19 cellular contexts compared by ENCODE assay signal in genomic region chr11:121512468-121513465, GRCh38.
DNase-seq lines count a peak whose midpoint lies in the region; ATAC-seq and TF ChIP-seq lines count a peak whose summit lies in the region.
"Had no signal": no experiment of that assay in that cellular context is flagged by ENCODE, and none has a peak within 500 bp of the region (broad histone marks: within the 10 kb centered on the region; RNA-seq: fewer than 3 reads in every experiment).

No MANE protein-coding gene starts in this region.

- H3K4me1 ChIP-seq in tibial artery: peaks cover 0 to 24% (median 16%) of the 10 kb centered on the region in 4 donors
- H3K4me1 ChIP-seq: colonic mucosa had no signal

- peak overlapping the region; percentile 68 for H3K27ac Mint-ChIP-seq in activated naive CD4-positive, alpha-beta T cell treated with anti-CD3 and anti-CD28 coated beads, Interleukin-2, amount 50 U/mL, for 24 hours
- H3K27ac Mint-ChIP-seq in activated CD8-positive, alpha-beta T cell treated with anti-CD3 and anti-CD28 coated beads, Interleukin-2, amount 10 ng/mL, durations not matched to agents 7 days and 5 days: peak overlapping the region; percentile 58
- H3K27ac Mint-ChIP-seq: stimulated activated naive B cell treated with anti-CD40 and anti-IgM and Interleukin-4, amounts not matched to agents 10 μg/mL and 1 μg/mL and 100 μg/mL, for 72 hours had no signal

- no peaks in the 10 kb centered on the region for H3K27me3 Mint-ChIP-seq in activated naive CD4-positive, alpha-beta T cell treated with anti-CD3 and anti-CD28 coated beads, Interleukin-2, amount 50 U/mL, for 24 hours
- no peaks in the 10 kb centered on the region for H3K27me3 Mint-ChIP-seq in activated CD8-positive, alpha-beta T cell treated with anti-CD3 and anti-CD28 coated beads, Interleukin-2, amount 10 ng/mL, durations not matched to agents 7 days and 5 days (ENCODE audit: low read depth)
- H3K27me3 Mint-ChIP-seq: IgD-negative memory B cell; stimulated activated naive B cell treated with anti-CD40 and anti-IgM and Interleukin-4, amounts not matched to agents 10 μg/mL and 1 μg/mL and 100 μg/mL, for 72 hours had no signal

- CTCF ChIA-PET in activated CD8-positive, alpha-beta T cell treated with anti-CD3 and anti-CD28 coated beads, Interleukin-2, amount 10 ng/mL, durations not matched to agents 7 days and 5 days (lab: Charles Lee): interaction anchor here (0.8 to 1.1 kb wide), 2 partner anchors 11 to 95 kb away, joined by 3 read pairs; no protein-coding TSS in a partner anchor

- no peaks in the 10 kb centered on the region for H3K9me3 Mint-ChIP-seq in activated naive CD4-positive, alpha-beta T cell treated with anti-CD3 and anti-CD28 coated beads, Interleukin-2, amount 50 U/mL, for 24 hours
- no peaks in the 10 kb centered on the region for H3K9me3 Mint-ChIP-seq in activated CD8-positive, alpha-beta T cell treated with anti-CD3 and anti-CD28 coated beads, Interleukin-2, amount 10 ng/mL, durations not matched to agents 7 days and 5 days (ENCODE audit: insufficient read depth)
- H3K9me3 Mint-ChIP-seq: IgD-negative memory B cell had no signal

- H3K36me3 Mint-ChIP-seq in activated naive CD4-positive, alpha-beta T cell treated with anti-CD3 and anti-CD28 coated beads, Interleukin-2, amount 50 U/mL, for 24 hours: peaks cover 38% of the 10 kb centered on the region
- peaks cover 78% of the 10 kb centered on the region for H3K36me3 Mint-ChIP-seq in activated CD8-positive, alpha-beta T cell treated with anti-CD3 and anti-CD28 coated beads, Interleukin-2, amount 10 ng/mL, durations not matched to agents 7 days and 5 days (ENCODE audit: low read depth)

- H3K9me3 ChIP-seq in tibial artery: no peaks in the 10 kb centered on the region
- H3K9me3 ChIP-seq: colonic mucosa had no signal

- POLR2A ChIA-PET in activated CD8-positive, alpha-beta T cell treated with anti-CD3 and anti-CD28 coated beads, Interleukin-2, amount 10 ng/mL, durations not matched to agents 7 days and 5 days (lab: Charles Lee): interaction anchor here (0.9 kb wide), 1 partner anchor 45 kb away, joined by 4 read pairs; no protein-coding TSS in a partner anchor

- no peak overlapping the region for H3K4me3 Mint-ChIP-seq in activated naive CD4-positive, alpha-beta T cell treated with anti-CD3 and anti-CD28 coated beads, Interleukin-2, amount 50 U/mL, for 24 hours
- no peak overlapping the region for H3K4me3 Mint-ChIP-seq in activated CD8-positive, alpha-beta T cell treated with anti-CD3 and anti-CD28 coated beads, Interleukin-2, amount 10 ng/mL, durations not matched to agents 7 days and 5 days
- H3K4me3 Mint-ChIP-seq: stimulated activated naive B cell treated with anti-CD40 and anti-IgM and Interleukin-4, amounts not matched to agents 10 μg/mL and 1 μg/mL and 100 μg/mL, for 72 hours had no signal

- no peak for TF ChIP-seq CTCF in tibial artery (IDR thresholded peaks at IDR 0.05)
- TF ChIP-seq CTCF in omental fat pad (IDR thresholded peaks at IDR 0.05): no peak

- no peaks in the 10 kb centered on the region for H3K36me3 ChIP-seq in tibial artery
- H3K36me3 ChIP-seq: colonic mucosa had no signal

- H3K4me3 ChIP-seq in tibial artery: no peak overlapping the region
- H3K4me3 ChIP-seq: colonic mucosa had no signal

- peak; percentile 43 for ATAC-seq in activated CD8-positive, alpha-beta T cell treated with anti-CD3 and anti-CD28 coated beads, Interleukin-2, amount 10 ng/mL, durations not matched to agents 7 days and 5 days
- ATAC-seq in omental fat pad (ENCODE audit: low FRiP score): no peak
- ATAC-seq: right cardiac atrium; stimulated activated naive B cell treated with anti-CD40 and anti-IgM and Interleukin-4, amounts not matched to agents 10 μg/mL and 1 μg/mL and 100 μg/mL, for 72 hours had no signal

- intact Hi-C loops in tibial artery (cut with DNase I; ENCODE audit: low total_unique reads): no loop called here

- H3K27ac ChIP-seq in layer of hippocampus (ENCODE audit: low read depth, low read length): peak overlapping the region; percentile 47
- H3K27ac ChIP-seq in tibial artery: peak overlapping the region; percentile 51 to 59
- H3K27ac ChIP-seq: colonic mucosa had no signal

- no peak for DNase-seq in activated naive CD4-positive, alpha-beta T cell treated with Interleukin-2 at 50 U/mL for 16 hours
- no peak for DNase-seq in activated CD8-positive, alpha-beta T cell treated with anti-CD3 and anti-CD28 coated beads, Interleukin-2, amount 10 ng/mL, durations not matched to agents 7 days and 5 days
- DNase-seq in tibial artery (no peak), omental fat pad (ENCODE audit: low spot score) (no peak), Ammon's horn (ENCODE audit: low spot score) (no peak), germinal center (ENCODE audit: low spot score) (no peak)
- DNase-seq: ACHN; activated CD8-positive, alpha-beta memory T cell treated with anti-CD3 and anti-CD28 coated beads for 24 hours; activated effector memory CD4-positive, alpha-beta T cell treated with anti-CD3 and anti-CD28 coated beads, Interleukin-2, amount 50 U/mL, for 16 hours; colonic mucosa; HCEC 1CT; NCI-H1092; NCI-H510A treated with DMSO at 0.1 percent for 48 hours; right cardiac atrium; stimulated activated CD4-positive, alpha-beta T cell treated with anti-CD3 and anti-CD28 coated beads, Interleukin-15, amount 100 ng/mL, for 24 hours; stimulated activated naive B cell treated with anti-CD40 and anti-IgM and Interleukin-4, amounts not matched to agents 10 μg/mL and 1 μg/mL and 100 μg/mL, for 72 hours had no signal

- no peaks in the 10 kb centered on the region for H3K27me3 ChIP-seq in layer of hippocampus (ENCODE audit: control insufficient read depth, insufficient read depth, low read length)
- no peaks in the 10 kb centered on the region for H3K27me3 ChIP-seq in tibial artery
- H3K27me3 ChIP-seq: colonic mucosa had no signal

- peaks cover 80% of the 10 kb centered on the region for H3K4me1 Mint-ChIP-seq in activated naive CD4-positive, alpha-beta T cell treated with anti-CD3 and anti-CD28 coated beads, Interleukin-2, amount 50 U/mL, for 24 hours
- peaks cover 70% of the 10 kb centered on the region for H3K4me1 Mint-ChIP-seq in activated CD8-positive, alpha-beta T cell treated with anti-CD3 and anti-CD28 coated beads, Interleukin-2, amount 10 ng/mL, durations not matched to agents 7 days and 5 days (ENCODE audit: low read depth)
